27 cellular contexts compared by ENCODE assay signal in the genomic region with DNA sequence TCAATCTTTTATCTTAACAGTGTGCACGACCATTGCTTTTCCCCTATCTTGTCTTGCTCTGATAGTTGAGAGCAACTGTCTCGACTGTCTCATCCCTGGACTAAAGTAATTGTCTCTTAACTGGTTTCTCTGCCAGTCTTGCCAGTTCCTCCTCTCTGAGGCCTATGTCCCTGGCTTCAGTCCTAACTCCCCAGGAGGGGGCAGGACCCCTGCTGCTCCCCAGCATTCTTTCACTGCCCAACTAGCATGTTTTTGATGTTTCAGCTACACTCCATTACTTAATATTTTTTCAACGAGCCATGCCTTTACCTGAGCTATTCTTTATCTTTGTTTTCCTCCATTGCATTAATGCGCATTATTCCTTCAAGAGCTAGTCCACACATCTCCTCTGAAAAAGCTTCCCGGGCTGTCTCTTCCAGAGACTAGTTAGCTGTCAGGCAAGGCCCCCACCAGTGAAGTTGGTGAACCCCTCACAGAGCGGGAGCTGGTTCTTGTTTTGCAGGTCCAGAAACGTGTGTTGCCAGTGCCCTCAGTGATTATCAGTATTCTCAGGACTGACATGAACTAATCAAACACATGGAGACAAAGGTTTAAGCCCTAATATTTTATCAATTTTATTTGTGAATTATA.
"Had no signal": no experiment of that assay in that cellular context is flagged by ENCODE, and none has a peak within 500 bp of the region (broad histone marks: within the 10 kb centered on the region; RNA-seq: fewer than 3 reads in every experiment).

No MANE protein-coding gene starts in this region.

- H3K36me3 Mint-ChIP-seq: activated CD4-positive, alpha-beta memory T cell treated with anti-CD3 and anti-CD28 coated beads for 36 hours; activated CD8-positive, alpha-beta memory T cell treated with anti-CD3 and anti-CD28 coated beads, Interleukin-2, amount 10 ng/mL, durations not matched to agents 7 days and 5 days; activated naive CD4-positive, alpha-beta T cell treated with anti-CD3 and anti-CD28 coated beads, Interleukin-2, amount 50 U/mL, for 24 hours; activated naive CD8-positive, alpha-beta T cell treated with anti-CD3 and anti-CD28 coated beads for 36 hours had no signal

- H3K27ac ChIP-seq: adrenal gland, body of pancreas, epithelial cell of prostate had no signal

- H3K4me1 Mint-ChIP-seq: activated CD8-positive, alpha-beta memory T cell treated with anti-CD3 and anti-CD28 coated beads, Interleukin-2, amount 10 ng/mL, durations not matched to agents 7 days and 5 days; activated naive CD4-positive, alpha-beta T cell treated with anti-CD3 and anti-CD28 coated beads, Interleukin-2, amount 50 U/mL, for 24 hours; activated naive CD8-positive, alpha-beta T cell treated with anti-CD3 and anti-CD28 coated beads for 36 hours; activated naive CD8-positive, alpha-beta T cell treated with anti-CD3 and anti-CD28 coated beads, Interleukin-2, amount 50 U/mL, for 24 hours had no signal

- H3K27ac Mint-ChIP-seq: activated CD4-positive, alpha-beta memory T cell treated with anti-CD3 and anti-CD28 coated beads for 36 hours; activated CD8-positive, alpha-beta memory T cell treated with anti-CD3 and anti-CD28 coated beads, Interleukin-2, amount 10 ng/mL, durations not matched to agents 7 days and 5 days; activated CD8-positive, alpha-beta T cell treated with anti-CD3 and anti-CD28 coated beads, Interleukin-2, amount 10 ng/mL, durations not matched to agents 7 days and 5 days; activated naive CD4-positive, alpha-beta T cell treated with anti-CD3 and anti-CD28 coated beads for 36 hours; activated naive CD4-positive, alpha-beta T cell treated with anti-CD3 and anti-CD28 coated beads, Interleukin-2, amount 50 U/mL, for 24 hours; activated naive CD8-positive, alpha-beta T cell treated with anti-CD3 and anti-CD28 coated beads for 36 hours; activated naive CD8-positive, alpha-beta T cell treated with anti-CD3 and anti-CD28 coated beads, Interleukin-2, amount 50 U/mL, for 24 hours; activated T-helper 1 cell treated with anti-CD3 and anti-CD28 coated beads, Interleukin-12 subunit alpha, Interleukin-12 subunit beta, Interleukin-2, Interleukin-4 antibody, amounts not matched to agents 30 ng/mL and 10 ng/mL and 1 ng/mL, durations not matched to agents 14 hours and 24 hours and 36 hours; activated T-helper 2 cell treated with anti-CD3 and anti-CD28 coated beads, Interferon-gamma antibody, Interleukin-2, Interleukin-4, amounts not matched to agents 10 μg/mL and 5 μg/mL and 100 μg/mL, durations not matched to agents 14 hours and 24 hours and 36 hours; effector memory CD8-positive, alpha-beta T cell had no signal

- H3K36me3 ChIP-seq: adrenal gland had no signal

- DNase-seq: activated CD4-positive, alpha-beta memory T cell treated with anti-CD3 and anti-CD28 coated beads for 36 hours; activated CD4-positive, alpha-beta T cell treated with anti-CD3 and anti-CD28 coated beads for 48 hours; activated CD8-positive, alpha-beta memory T cell treated with anti-CD3 and anti-CD28 coated beads, Interleukin-2, amount 10 ng/mL, durations not matched to agents 7 days and 5 days; activated CD8-positive, alpha-beta memory T cell treated with anti-CD3 and anti-CD28 coated beads, Interleukin-2, amount 50 U/mL, for 4 hours; activated CD8-positive, alpha-beta T cell treated with anti-CD3 and anti-CD28 coated beads, Interleukin-2, amount 10 ng/mL, durations not matched to agents 7 days and 5 days; activated effector memory CD4-positive, alpha-beta T cell treated with anti-CD3 and anti-CD28 coated beads, Interleukin-2, amount 50 U/mL, for 16 hours; activated naive CD4-positive, alpha-beta T cell treated with anti-CD3 and anti-CD28 coated beads for 36 hours; activated naive CD8-positive, alpha-beta T cell treated with anti-CD3 and anti-CD28 coated beads for 36 hours; activated naive CD8-positive, alpha-beta T cell treated with anti-CD3 and anti-CD28 coated beads, Interleukin-2, amount 50 U/mL, for 24 hours; activated T-cell treated with anti-CD3 and anti-CD28 coated beads, Interleukin-2, amount 50 U/mL, for 1 hour; activated T-cell treated with anti-CD3 and anti-CD28 coated beads, Interleukin-2, amount 50 U/mL, for 48 hours; adrenal gland; amygdala; aorta; body of pancreas; caudate nucleus; cortex of kidney; dermis blood vessel endothelial cell; effector CD4-positive, alpha-beta T cell; effector memory CD8-positive, alpha-beta T cell; foreskin fibroblast; head of caudate nucleus; T-helper 2 cell had no signal

- H3K9me3 ChIP-seq: adrenal gland, body of pancreas had no signal

- H3K4me1 ChIP-seq: adrenal gland had no signal

- H3K4me3 ChIP-seq: adrenal gland, body of pancreas had no signal

- ATAC-seq: activated CD8-positive, alpha-beta memory T cell treated with anti-CD3 and anti-CD28 coated beads, Interleukin-2, amount 10 ng/mL, durations not matched to agents 7 days and 5 days; activated CD8-positive, alpha-beta T cell treated with anti-CD3 and anti-CD28 coated beads, Interleukin-2, amount 10 ng/mL, durations not matched to agents 7 days and 5 days; activated naive CD8-positive, alpha-beta T cell treated with anti-CD3 and anti-CD28 coated beads, Interleukin-2, amount 50 U/mL, for 24 hours; body of pancreas; effector memory CD8-positive, alpha-beta T cell had no signal

- H3K27me3 Mint-ChIP-seq: activated CD4-positive, alpha-beta memory T cell treated with anti-CD3 and anti-CD28 coated beads for 36 hours; activated CD8-positive, alpha-beta memory T cell treated with anti-CD3 and anti-CD28 coated beads, Interleukin-2, amount 10 ng/mL, durations not matched to agents 7 days and 5 days; activated naive CD8-positive, alpha-beta T cell treated with anti-CD3 and anti-CD28 coated beads for 36 hours; activated naive CD8-positive, alpha-beta T cell treated with anti-CD3 and anti-CD28 coated beads, Interleukin-2, amount 50 U/mL, for 24 hours; effector memory CD8-positive, alpha-beta T cell had no signal

- H3K9me3 Mint-ChIP-seq: activated CD4-positive, alpha-beta memory T cell treated with anti-CD3 and anti-CD28 coated beads for 36 hours; activated naive CD4-positive, alpha-beta T cell treated with anti-CD3 and anti-CD28 coated beads for 36 hours; activated naive CD4-positive, alpha-beta T cell treated with anti-CD3 and anti-CD28 coated beads, Interleukin-2, amount 50 U/mL, for 24 hours; activated naive CD8-positive, alpha-beta T cell treated with anti-CD3 and anti-CD28 coated beads for 36 hours; activated naive CD8-positive, alpha-beta T cell treated with anti-CD3 and anti-CD28 coated beads, Interleukin-2, amount 50 U/mL, for 24 hours; activated T-helper 1 cell treated with anti-CD3 and anti-CD28 coated beads, Interleukin-12 subunit alpha, Interleukin-12 subunit beta, Interleukin-2, Interleukin-4 antibody, amounts not matched to agents 30 ng/mL and 10 ng/mL and 1 ng/mL, durations not matched to agents 14 hours and 24 hours and 36 hours; activated T-helper 2 cell treated with anti-CD3 and anti-CD28 coated beads, Interferon-gamma antibody, Interleukin-2, Interleukin-4, amounts not matched to agents 10 μg/mL and 5 μg/mL and 100 μg/mL, durations not matched to agents 14 hours and 24 hours and 36 hours had no signal

- H3K27me3 ChIP-seq: adrenal gland, body of pancreas had no signal

- H3K4me3 Mint-ChIP-seq: activated CD4-positive, alpha-beta memory T cell treated with anti-CD3 and anti-CD28 coated beads for 36 hours; activated CD8-positive, alpha-beta memory T cell treated with anti-CD3 and anti-CD28 coated beads, Interleukin-2, amount 10 ng/mL, durations not matched to agents 7 days and 5 days; activated CD8-positive, alpha-beta T cell treated with anti-CD3 and anti-CD28 coated beads, Interleukin-2, amount 10 ng/mL, durations not matched to agents 7 days and 5 days; activated naive CD4-positive, alpha-beta T cell treated with anti-CD3 and anti-CD28 coated beads for 36 hours; activated naive CD4-positive, alpha-beta T cell treated with anti-CD3 and anti-CD28 coated beads, Interleukin-2, amount 50 U/mL, for 24 hours; activated naive CD8-positive, alpha-beta T cell treated with anti-CD3 and anti-CD28 coated beads for 36 hours; activated naive CD8-positive, alpha-beta T cell treated with anti-CD3 and anti-CD28 coated beads, Interleukin-2, amount 50 U/mL, for 24 hours; activated T-helper 1 cell treated with anti-CD3 and anti-CD28 coated beads, Interleukin-12 subunit alpha, Interleukin-12 subunit beta, Interleukin-2, Interleukin-4 antibody, amounts not matched to agents 30 ng/mL and 10 ng/mL and 1 ng/mL, durations not matched to agents 14 hours and 24 hours and 36 hours; effector memory CD8-positive, alpha-beta T cell had no signal
